ENCODE assay signal across 8 cellular contexts in genomic region chr18:80033181-80034067, GRCh38. TPM values are rescaled to one million over a fixed set of nuclear protein-coding genes. Genes with fewer than 3 reads are reported as not detected.
DNase-seq lines count a peak whose midpoint lies in the region; ATAC-seq and TF ChIP-seq lines count a peak whose summit lies in the region.

No MANE protein-coding gene starts in this region.

- peak overlapping the region; percentile 98 for H2AFZ ChIP-seq in KMS-11 (ENCODE audit: low read depth)

- peak overlapping the region; percentile 89 for H3K4me3 Mint-ChIP-seq in activated CD4-positive, alpha-beta memory T cell treated with anti-CD3 and anti-CD28 coated beads for 36 hours
- peak overlapping the region; percentile 90 to 95 (median 93) for H3K4me3 Mint-ChIP-seq in nephron

- intact Hi-C loops in activated CD4-positive, alpha-beta memory T cell treated with anti-CD3 and anti-CD28 coated beads for 36 hours (cut with micrococcal nuclease): loop anchor here (1.0 to 5.0 kb wide), 8 partner anchors 45 to 964 kb away; partner anchors contain the start of genes ADNP2, ATP9B, CTDP1 and NFATC1
- intact Hi-C loops in testis (cut with DNase I; ENCODE audit: low total_unique reads): no loop called here

- in situ Hi-C loops in Caki2 (cut with HindIII; ENCODE audit: low pct_unique_long_range_greater_than_20kb, low sequenced_read_pairs): no loop called here

- no peaks in the 10 kb centered on the region for H3K9me3 ChIP-seq in testis

- ATAC-seq in GM21619 (IDR thresholded peaks at IDR 0.05; ENCODE audit: unreplicated experiment): peak; percentile 48

- POLR2A ChIA-PET in activated CD4-positive, alpha-beta memory T cell treated with anti-CD3 and anti-CD28 coated beads for 36 hours (lab: Charles Lee): interaction anchor here (0.7 to 2.6 kb wide), 4 partner anchors 12 to 84 kb away, joined by 3 to 10 read pairs (median 4); partner anchors contain the start of gene TXNL4A

- H3K4me1 ChIP-seq in KMS-11 (ENCODE audit: low read depth, poor library complexity, severe bottlenecking): peaks cover 9% of the 10 kb centered on the region
- H3K4me1 ChIP-seq in testis: peaks cover 10% of the 10 kb centered on the region

- TF ChIP-seq POLR2A in testis (IDR thresholded peaks at IDR 0.05): no peak

- peaks cover 22% of the 10 kb centered on the region for H3K4me1 Mint-ChIP-seq in activated CD4-positive, alpha-beta memory T cell treated with anti-CD3 and anti-CD28 coated beads for 36 hours (ENCODE audit: low read depth)
- H3K4me1 Mint-ChIP-seq in nephron: peaks cover 34% of the 10 kb centered on the region

- no peaks in the 10 kb centered on the region for H4K20me1 ChIP-seq in KMS-11 (ENCODE audit: insufficient read depth)

- H3K27me3 ChIP-seq in KMS-11 (ENCODE audit: insufficient read depth, low read depth): no peaks in the 10 kb centered on the region
- H3K27me3 ChIP-seq in testis: no peaks in the 10 kb centered on the region

- H3K4me2 ChIP-seq in KMS-11: peak overlapping the region; percentile 61

- peaks cover 6% of the 10 kb centered on the region; the same call in 1 of the 2 replicates for H3K36me3 ChIP-seq in KMS-11 (ENCODE audit: insufficient read depth)
- no peaks in the 10 kb centered on the region for H3K36me3 ChIP-seq in testis (ENCODE audit: low read depth, missing control alignments)

- CTCF ChIA-PET in activated CD4-positive, alpha-beta memory T cell treated with anti-CD3 and anti-CD28 coated beads for 36 hours (lab: Charles Lee): no interaction called here

- peaks cover 16% of the 10 kb centered on the region for H3K36me3 Mint-ChIP-seq in activated CD4-positive, alpha-beta memory T cell treated with anti-CD3 and anti-CD28 coated beads for 36 hours
- peaks cover 27% of the 10 kb centered on the region for H3K36me3 Mint-ChIP-seq in nephron (ENCODE audit: low read depth)

- DNase-seq in Caki2 (ENCODE audit: low read depth): peak; percentile 75
- DNase-seq in activated CD4-positive, alpha-beta memory T cell treated with anti-CD3 and anti-CD28 coated beads for 36 hours: no peak
- DNase-seq in epithelial cell of esophagus (ENCODE audit: low read depth): peak; percentile 30
- DNase-seq in testis: peak; percentile 43
- DNase-seq in RPMI8226: no peak

- peaks cover 4% of the 10 kb centered on the region for H3K9me3 Mint-ChIP-seq in activated CD4-positive, alpha-beta memory T cell treated with anti-CD3 and anti-CD28 coated beads for 36 hours
- peaks cover 12% of the 10 kb centered on the region for H3K9me3 Mint-ChIP-seq in nephron

- peak overlapping the region; percentile 68 for H3K27ac ChIP-seq in KMS-11
- H3K27ac ChIP-seq in testis: peak overlapping the region; percentile 90 to 92

- peaks cover 22% of the 10 kb centered on the region for H3K79me2 ChIP-seq in KMS-11 (ENCODE audit: insufficient read depth, low read depth)

- H3K9ac ChIP-seq in KMS-11: peak overlapping the region; percentile 68; the same call in 1 of the 2 replicates

- no peaks in the 10 kb centered on the region for H3K27me3 Mint-ChIP-seq in activated CD4-positive, alpha-beta memory T cell treated with anti-CD3 and anti-CD28 coated beads for 36 hours
- H3K27me3 Mint-ChIP-seq in nephron (ENCODE audit: low read depth): no peaks in the 10 kb centered on the region

- H3K4me3 ChIP-seq in KMS-11 (IDR thresholded peaks at IDR 0.05; ENCODE audit: insufficient read depth, low read depth, low read length): no peak overlapping the region
- H3K4me3 ChIP-seq in epithelial cell of esophagus (ENCODE audit: low read length): peak overlapping the region; percentile 73
- peak overlapping the region; percentile 78 to 92 for H3K4me3 ChIP-seq in testis

- WGBS in testis, 2 donors: 3% methylated on average over 62 to 90 of the region's 90 CpGs

- TF ChIP-seq CTCF in KMS-11 (conservative IDR thresholded peaks at IDR 0.05; ENCODE audit: low read depth, low read length): no peak
- no peak for TF ChIP-seq CTCF in epithelial cell of esophagus (IDR thresholded peaks at IDR 0.05; ENCODE audit: insufficient read depth, low read depth, low read length, missing control alignments)
- TF ChIP-seq CTCF in nephron (IDR thresholded peaks at IDR 0.05; ENCODE audit: unreplicated experiment in 3 of 3): no peak
- no peak for TF ChIP-seq CTCF in testis (IDR thresholded peaks at IDR 0.05)

- H3K27ac Mint-ChIP-seq in activated CD4-positive, alpha-beta memory T cell treated with anti-CD3 and anti-CD28 coated beads for 36 hours: peak overlapping the region; percentile 82
- peak overlapping the region; percentile 49 to 92 (median 76) for H3K27ac Mint-ChIP-seq in nephron

RNA-seq across cellular contexts. Expression of gene RBFA, which starts 0.8 kb away (rescaled TPM):
- 8.7 and 19.9 TPM in 2 replicates for total RNA-seq in Caki2 (2014; rRNA removed; shearing (Covaris generic); ENCODE audit: low replicate concordance)
- 10 to 100 TPM; 29.5 to 31.8 TPM for total RNA-seq in activated CD4-positive, alpha-beta memory T cell treated with anti-CD3 and anti-CD28 coated beads for 36 hours
- 10 to 100 TPM; 57.0 to 57.6 TPM for total RNA-seq in testis
- polyA plus RNA-seq in testis (ENCODE audit: insufficient read depth, low read depth, low replicate concordance): 25.9 TPM

RNA-seq across cellular contexts. Expression of gene TXNL4A, which starts 45.1 kb away (rescaled TPM):
- total RNA-seq in Caki2 (2014; rRNA removed; shearing (Covaris generic); ENCODE audit: low replicate concordance): 120 and 227 TPM in 2 replicates
- total RNA-seq in activated CD4-positive, alpha-beta memory T cell treated with anti-CD3 and anti-CD28 coated beads for 36 hours: 100 to 1,000 TPM; 169 to 175 TPM
- 10 to 100 TPM; 37.4 to 47.0 TPM for total RNA-seq in testis
- polyA plus RNA-seq in testis (ENCODE audit: insufficient read depth, low read depth, low replicate concordance): 158 TPM

Comparison
In these comparisons a context has a peak if more than half of its experiments do, and no peak if none do; other contexts are left out.
1. DNase-seq: peak in Caki2 (single experiment), epithelial cell of esophagus (single experiment) and testis (single experiment); none in activated CD4-positive, alpha-beta memory T cell treated with anti-CD3 and anti-CD28 coated beads for 36 hours (single experiment) and RPMI8226 (single experiment).